In genomic region chr9:4792054-4792571, GRCh38 we compare ENCODE assay signal across 8 cellular contexts. TPM values are rescaled to one million over a fixed set of nuclear protein-coding genes. Genes with fewer than 3 reads are reported as not detected.
DNase-seq lines count a peak whose midpoint lies in the region; ATAC-seq, FAIRE-seq and TF ChIP-seq lines count a peak whose summit lies in the region.

No MANE protein-coding gene starts in this region.

- no peak for TF ChIP-seq CTCF in mammary epithelial cell (conservative IDR thresholded peaks at IDR 0.05 in 1 of 2, IDR thresholded peaks at IDR 0.05 in 1 of 2; ENCODE audit: extremely low read depth in 1 of 2, insufficient read depth in 1 of 2, low read depth in 1 of 2, low read length in 2 of 2)

- no peak overlapping the region for H2AK5ac ChIP-seq in mesendoderm (ENCODE audit: low read length)

- H2BK120ac ChIP-seq in mesendoderm (ENCODE audit: low read depth, low read length): no peak overlapping the region

- peaks cover 2% of the 10 kb centered on the region for H4K20me1 ChIP-seq in mammary epithelial cell (ENCODE audit: insufficient read depth, low read length)

- CTCF ChIA-PET in mammary epithelial cell (lab: Charles Lee; ENCODE audit: low non-redundant PET): no interaction called here

- DNase-seq in DMS53 treated with DMSO at 0.1 percent for 48 hours (lab: John Stamatoyannopoulos, UW; ENCODE audit: unreplicated experiment) (peak; percentile 42), LHCN-M2 (ENCODE audit: low read depth) (peak; percentile 22), mammary epithelial cell (no peak), mesendoderm (no peak), SW 1271 (lab: John Stamatoyannopoulos, UW) (no peak), frontal cortex (ENCODE audit: low spot score in 2 of 2) (no peak)
- no peak for DNase-seq in NK-92 treated with Interleukin-12 subunit alpha and Interleukin-12 subunit beta, amount 100 ng/mL, for 24 hours (lab: John Stamatoyannopoulos, UW)

- no peaks in the 10 kb centered on the region for H3K27me3 ChIP-seq in mammary epithelial cell (ENCODE audit: insufficient read depth, low read length)
- no peaks in the 10 kb centered on the region for H3K27me3 ChIP-seq in mesendoderm (ENCODE audit: insufficient read depth, low read length, poor library complexity)

- peak overlapping the region; percentile 32 for H3K27ac ChIP-seq in mammary epithelial cell (ENCODE audit: insufficient read depth, low read depth, low read length)
- H3K27ac ChIP-seq in mesendoderm (ENCODE audit: low read depth, low read length): no peak overlapping the region

- H3K18ac ChIP-seq in mesendoderm (ENCODE audit: low read length): no peak overlapping the region

- H3K4me2 ChIP-seq in mammary epithelial cell (ENCODE audit: insufficient read depth, low read depth, low read length) (peak overlapping the region; percentile 88), mesendoderm (ENCODE audit: low read length) (peak overlapping the region; percentile 95)

- peaks cover 8% of the 10 kb centered on the region for H3K79me1 ChIP-seq in mesendoderm (ENCODE audit: low read length)

- no peak overlapping the region for H3K23ac ChIP-seq in mesendoderm (ENCODE audit: low read length)

- FAIRE-seq in frontal cortex (lab: Jason Lieb, UNC): no peak

- H3K36me3 ChIP-seq in mammary epithelial cell (ENCODE audit: insufficient read depth, low read length) (no peaks in the 10 kb centered on the region), mesendoderm (ENCODE audit: control insufficient read depth, insufficient read depth, low read length) (no peaks in the 10 kb centered on the region)

- H2BK15ac ChIP-seq in mesendoderm (replicated peaks; ENCODE audit: low read depth): no peak overlapping the region

- peak overlapping the region; percentile 88 for H3K56ac ChIP-seq in mesendoderm (ENCODE audit: low read length)

- H3K4me3 ChIP-seq in mammary epithelial cell (replicated peaks in 1 of 3; ENCODE audit: insufficient read depth in 1 of 3, low read depth in 2 of 3, low read length in 3 of 3) (peak overlapping the region; percentile 53 to 61 (median 57)), mesendoderm (ENCODE audit: low read length) (peak overlapping the region; percentile 93)

- intact Hi-C loops in mammary epithelial cell (cut with micrococcal nuclease): loop anchor here (1.0 kb wide), 1 partner anchor 48 kb away; no protein-coding TSS in a partner anchor

- dilution Hi-C loops in mammary epithelial cell (cut with HindIII; ENCODE audit: low sequenced_read_pairs): loop anchor here (5.0 kb wide), 1 partner anchor 60 kb away; no protein-coding TSS in a partner anchor

- peak overlapping the region; percentile 97 for H2AFZ ChIP-seq in mammary epithelial cell (ENCODE audit: low read depth, low read length)

- no peaks in the 10 kb centered on the region for H3K9me3 ChIP-seq in mammary epithelial cell (replicated peaks; ENCODE audit: insufficient read depth, low read length)

- H3K4ac ChIP-seq in mesendoderm (ENCODE audit: low read depth, low read length): no peak overlapping the region

- H2BK5ac ChIP-seq in mesendoderm (ENCODE audit: low read length): no peak overlapping the region

- peak; percentile 36 for ATAC-seq in GM21717 (IDR thresholded peaks at IDR 0.05; ENCODE audit: unreplicated experiment)

- no peak overlapping the region for H4K8ac ChIP-seq in mesendoderm (ENCODE audit: low read depth, low read length)

- H3K9ac ChIP-seq in mammary epithelial cell (ENCODE audit: insufficient read depth, low read length) (peak overlapping the region; percentile 39), mesendoderm (ENCODE audit: low read length) (peak overlapping the region; percentile 71)

- no peak overlapping the region for H4K5ac ChIP-seq in mesendoderm (ENCODE audit: low read length)

- H3K79me2 ChIP-seq in mammary epithelial cell (ENCODE audit: insufficient read depth, low read length) (peaks cover 44% of the 10 kb centered on the region), mesendoderm (ENCODE audit: control insufficient read depth, insufficient read depth, low read length) (peaks cover 36% of the 10 kb centered on the region)

- H3K4me1 ChIP-seq in mammary epithelial cell (ENCODE audit: insufficient read depth, low read length): peaks cover 10% of the 10 kb centered on the region
- peaks cover 6% of the 10 kb centered on the region for H3K4me1 ChIP-seq in mesendoderm (ENCODE audit: control insufficient read depth, low read depth, low read length)

- in situ Hi-C loops in mammary epithelial cell (cut with MboI; ENCODE audit: low sequenced_read_pairs in 2 of 2): no loop called here

- TSS peak; percentile 55 for BruUV-seq in mammary epithelial cell (replicated peaks; lab: Mats Ljungman, UMichigan)

- WGBS in mammary epithelial cell (ENCODE audit: low coverage, missing lambda C conversion rate): under 1% methylated on average over 18 of the region's 23 CpGs
- no CpG with 5 or more reads among the region's 23 CpGs for WGBS in mesendoderm (ENCODE audit: extremely low coverage, insufficient coverage, low lambda C conversion rate)

RNA-seq across cellular contexts. Expression of gene RCL1, which starts 0.6 kb away (rescaled TPM):
- 9.7 and 15.0 TPM in 2 replicates for total RNA-seq in LHCN-M2 (2014; rRNA removed)
- 3.7 TPM for polyA plus RNA-seq in LHCN-M2 (2012)
- 10 to 100 TPM; 20.7 to 24.2 TPM for total RNA-seq in mammary epithelial cell
- 14.4 TPM for polyA plus RNA-seq in mammary epithelial cell
- polyA minus RNA-seq in mammary epithelial cell: 55.9 TPM
- 39.6 TPM for polyA plus RNA-seq in mesendoderm (2013, experiment 1 of 2)
- 38.6 TPM for polyA plus RNA-seq in mesendoderm (2013, experiment 2 of 2)
- total RNA-seq in frontal cortex: 20.0 TPM

RNA-seq across cellular contexts. Expression of gene AK3, which starts 51.1 kb away (rescaled TPM):
- total RNA-seq in LHCN-M2 (2014; rRNA removed) (69.3 and 85.5 TPM in 2 replicates), mammary epithelial cell (10 to 100 TPM; 36.5 to 73.3 TPM), frontal cortex (26.9 TPM)
- polyA plus RNA-seq in LHCN-M2 (2012): 24.5 TPM
- polyA plus RNA-seq in mammary epithelial cell: 23.3 TPM
- 18.5 TPM for polyA minus RNA-seq in mammary epithelial cell
- 23.8 TPM for polyA plus RNA-seq in mesendoderm (2013, experiment 1 of 2)
- polyA plus RNA-seq in mesendoderm (2013, experiment 2 of 2): 25.4 TPM

Comparison
In these comparisons a context has a peak if more than half of its experiments do, and no peak if none do; other contexts are left out.
1. DNase-seq: peak in DMS53 treated with DMSO at 0.1 percent for 48 hours (single experiment) and LHCN-M2 (single experiment); none in mammary epithelial cell (single experiment), mesendoderm (single experiment), SW 1271 (0 of 2), frontal cortex (0 of 2) and NK-92 treated with Interleukin-12 subunit alpha and Interleukin-12 subunit beta, amount 100 ng/mL, for 24 hours (single experiment).